Comparison of ENCODE assay signal across 12 cellular contexts in the genomic region with DNA sequence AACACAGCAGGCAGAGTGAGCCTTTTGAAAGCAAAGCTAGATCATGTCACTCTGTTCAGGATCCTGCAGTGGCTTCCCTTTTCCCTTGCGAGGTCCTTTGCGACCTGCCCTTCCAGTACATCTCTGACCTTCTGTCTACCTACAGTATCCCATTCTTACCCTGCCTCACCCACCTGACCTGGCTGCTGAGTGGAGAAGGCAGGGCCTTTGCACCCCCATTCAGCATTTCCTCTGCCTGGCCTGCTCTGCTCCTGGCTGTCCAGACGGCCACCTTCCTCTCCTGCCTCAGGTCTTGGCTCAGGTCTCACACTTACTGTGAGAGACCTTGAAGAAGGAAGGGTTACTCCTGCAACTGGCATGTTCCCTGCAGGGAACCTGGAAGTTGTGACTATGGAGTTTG.
DNase-seq lines count a peak whose midpoint lies in the region; ATAC-seq and TF ChIP-seq lines count a peak whose summit lies in the region.
"Had no signal": no experiment of that assay in that cellular context is flagged by ENCODE, and none has a peak within 500 bp of the region (broad histone marks: within the 10 kb centered on the region; RNA-seq: fewer than 3 reads in every experiment).

No MANE protein-coding gene starts in this region.

- H3K4me3 ChIP-seq in right atrium auricular region (no peak overlapping the region), vagina (no peak overlapping the region), smooth muscle cell (no peak overlapping the region), body of pancreas (no peak overlapping the region)

- H3K27me3 ChIP-seq in right atrium auricular region: no peaks in the 10 kb centered on the region
- H3K27me3 ChIP-seq in vagina: no peaks in the 10 kb centered on the region
- H3K27me3 ChIP-seq in smooth muscle cell (ENCODE audit: low read depth): no peaks in the 10 kb centered on the region
- no peaks in the 10 kb centered on the region for H3K27me3 ChIP-seq in body of pancreas

- WGBS in smooth muscle cell (ENCODE audit: low lambda C conversion rate): 94% methylated on average over 3 of the region's 3 CpGs
- 69 to 76% methylated on average over 3 of the region's 3 CpGs for WGBS in body of pancreas, 2 donors

- peak overlapping the region; percentile 73 to 91 for H3K27ac Mint-ChIP-seq in natural killer cell
- H3K27ac Mint-ChIP-seq in natural killer cell treated with Interleukin-12 subunit alpha and Interleukin-12 subunit beta and Interleukin-15 and Interleukin-18, amount 100 ng/mL, for 72 hours: peak overlapping the region in 1 of 2 donors; percentile 74
- peak overlapping the region; percentile 57 for H3K27ac Mint-ChIP-seq in progenitor cell of endocrine pancreas
- H3K27ac Mint-ChIP-seq: activated CD4-positive, alpha-beta T cell treated with anti-CD3 and anti-CD28 coated beads for 36 hours had no signal

- H4K20me1 ChIP-seq in smooth muscle cell (ENCODE audit: low read depth): no peaks in the 10 kb centered on the region

- H3K9ac ChIP-seq in smooth muscle cell (ENCODE audit: low read depth): no peak overlapping the region

- peak overlapping the region; percentile 78 to 92 for H3K27ac ChIP-seq in right atrium auricular region
- H3K27ac ChIP-seq in vagina: peak overlapping the region; percentile 92
- H3K27ac ChIP-seq in smooth muscle cell (ENCODE audit: low read depth): no peak overlapping the region
- no peak overlapping the region for H3K27ac ChIP-seq in body of pancreas

- H3K9me3 Mint-ChIP-seq in natural killer cell (no peaks in the 10 kb centered on the region), progenitor cell of endocrine pancreas (ENCODE audit: low read depth) (no peaks in the 10 kb centered on the region)
- peaks cover under 1% of the 10 kb centered on the region for H3K9me3 Mint-ChIP-seq in natural killer cell treated with Interleukin-12 subunit alpha and Interleukin-12 subunit beta and Interleukin-15 and Interleukin-18, amount 100 ng/mL, for 72 hours

- DNase-seq in natural killer cell (no peak), right atrium auricular region (ENCODE audit: low spot score) (no peak), progenitor cell of endocrine pancreas (ENCODE audit: low spot score, unreplicated experiment) (no peak), vagina (ENCODE audit: extremely low spot score in 2 of 2) (no peak), GDM1 (lab: John Stamatoyannopoulos, UW) (no peak), smooth muscle cell (lab: John Stamatoyannopoulos, UW; ENCODE audit: unreplicated experiment) (no peak), body of pancreas (no peak)
- no peak for DNase-seq in natural killer cell treated with Interleukin-12 subunit alpha and Interleukin-12 subunit beta and Interleukin-15 and Interleukin-18, amount 100 ng/mL, for 72 hours (ENCODE audit: low spot score)
- DNase-seq: activated CD4-positive, alpha-beta T cell treated with anti-CD3 and anti-CD28 coated beads for 36 hours; activated T-cell treated with anti-CD3 and anti-CD28 coated beads, Interleukin-2, amount 50 U/mL, for 48 hours; stimulated activated CD8-positive, alpha-beta memory T cell treated with anti-CD3 and anti-CD28 coated beads, Interleukin-4, amount 100 ng/mL, for 48 hours; T-helper 9 cell had no signal

- intact Hi-C loops in natural killer cell (cut with micrococcal nuclease) (no loop called here), vagina (cut with DNase I) (no loop called here), body of pancreas (cut with DNase I) (no loop called here)

- H3K36me3 ChIP-seq in right atrium auricular region (no peaks in the 10 kb centered on the region), vagina (no peaks in the 10 kb centered on the region), smooth muscle cell (ENCODE audit: low read depth) (no peaks in the 10 kb centered on the region), body of pancreas (replicated peaks in 1 of 2; ENCODE audit: insufficient read depth in 1 of 2, low read depth in 2 of 2) (no peaks in the 10 kb centered on the region)

- H3K36me3 Mint-ChIP-seq in natural killer cell (no peaks in the 10 kb centered on the region), progenitor cell of endocrine pancreas (ENCODE audit: insufficient read depth) (no peaks in the 10 kb centered on the region)
- no peaks in the 10 kb centered on the region for H3K36me3 Mint-ChIP-seq in natural killer cell treated with Interleukin-12 subunit alpha and Interleukin-12 subunit beta and Interleukin-15 and Interleukin-18, amount 100 ng/mL, for 72 hours

- H3K27me3 Mint-ChIP-seq in natural killer cell (ENCODE audit: low read depth in 2 of 2) (no peaks in the 10 kb centered on the region), progenitor cell of endocrine pancreas (no peaks in the 10 kb centered on the region)
- H3K27me3 Mint-ChIP-seq in natural killer cell treated with Interleukin-12 subunit alpha and Interleukin-12 subunit beta and Interleukin-15 and Interleukin-18, amount 100 ng/mL, for 72 hours: no peaks in the 10 kb centered on the region
- H3K27me3 Mint-ChIP-seq: activated CD4-positive, alpha-beta T cell treated with anti-CD3 and anti-CD28 coated beads for 36 hours had no signal

- peaks cover 4% of the 10 kb centered on the region for H3F3A ChIP-seq in smooth muscle cell (ENCODE audit: low read depth)

- H3K4me1 ChIP-seq in right atrium auricular region: peaks cover 0 to 57% of the 10 kb centered on the region in 2 donors
- H3K4me1 ChIP-seq in vagina: peaks cover 29% of the 10 kb centered on the region
- H3K4me1 ChIP-seq in smooth muscle cell (ENCODE audit: low read depth): no peaks in the 10 kb centered on the region
- H3K4me1 ChIP-seq in body of pancreas: no peaks in the 10 kb centered on the region

- no peaks in the 10 kb centered on the region for H3K79me2 ChIP-seq in smooth muscle cell (ENCODE audit: low read depth)

- no peak for TF ChIP-seq CTCF in natural killer cell (IDR thresholded peaks at IDR 0.05)
- no peak for TF ChIP-seq CTCF in right atrium auricular region (IDR thresholded peaks at IDR 0.05)
- TF ChIP-seq CTCF in progenitor cell of endocrine pancreas (IDR thresholded peaks at IDR 0.05; ENCODE audit: unreplicated experiment): no peak
- no peak for TF ChIP-seq CTCF in vagina (IDR thresholded peaks at IDR 0.05)
- no peak for TF ChIP-seq CTCF in smooth muscle cell (IDR thresholded peaks at IDR 0.05; ENCODE audit: borderline replicate concordance, insufficient read depth, poor library complexity, severe bottlenecking)
- no peak for TF ChIP-seq CTCF in body of pancreas (IDR thresholded peaks at IDR 0.05)

- H3K4me1 Mint-ChIP-seq in natural killer cell: peaks cover 97 to 99% of the 10 kb centered on the region in 2 donors
- peaks cover 57 to 72% of the 10 kb centered on the region in 2 donors for H3K4me1 Mint-ChIP-seq in natural killer cell treated with Interleukin-12 subunit alpha and Interleukin-12 subunit beta and Interleukin-15 and Interleukin-18, amount 100 ng/mL, for 72 hours (ENCODE audit: low read depth in 2 of 2)
- H3K4me1 Mint-ChIP-seq in progenitor cell of endocrine pancreas (ENCODE audit: low read depth): peaks cover 26% of the 10 kb centered on the region

- TF ChIP-seq POLR2A in vagina (IDR thresholded peaks at IDR 0.05) (no peak), body of pancreas (IDR thresholded peaks at IDR 0.05) (no peak)

- no peaks in the 10 kb centered on the region for H3K9me3 ChIP-seq in right atrium auricular region
- no peaks in the 10 kb centered on the region for H3K9me3 ChIP-seq in vagina
- no peaks in the 10 kb centered on the region for H3K9me3 ChIP-seq in smooth muscle cell (replicated peaks; ENCODE audit: low read depth)
- no peaks in the 10 kb centered on the region for H3K9me3 ChIP-seq in body of pancreas

- H2AFZ ChIP-seq in smooth muscle cell (ENCODE audit: low read depth): no peak overlapping the region

- ATAC-seq in natural killer cell (no peak), body of pancreas (no peak)
- ATAC-seq in natural killer cell treated with Interleukin-12 subunit alpha and Interleukin-12 subunit beta and Interleukin-15 and Interleukin-18, amount 100 ng/mL, for 72 hours: no peak
- ATAC-seq: activated CD4-positive, alpha-beta T cell treated with anti-CD3 and anti-CD28 coated beads for 36 hours had no signal

- no peak overlapping the region for H3K4me2 ChIP-seq in smooth muscle cell

- H3K4me3 Mint-ChIP-seq in natural killer cell (peak overlapping the region; percentile 18), progenitor cell of endocrine pancreas (ENCODE audit: low read depth) (no peak overlapping the region)
- H3K4me3 Mint-ChIP-seq in natural killer cell treated with Interleukin-12 subunit alpha and Interleukin-12 subunit beta and Interleukin-15 and Interleukin-18, amount 100 ng/mL, for 72 hours: no peak overlapping the region
- H3K4me3 Mint-ChIP-seq: activated CD4-positive, alpha-beta T cell treated with anti-CD3 and anti-CD28 coated beads for 36 hours had no signal

Comparison
In these comparisons a context has a peak if more than half of its experiments do, and no peak if none do; other contexts are left out.
1. H3K27ac ChIP-seq: peak in right atrium auricular region (2 of 2) and vagina (single experiment); none in smooth muscle cell (single experiment) and body of pancreas (0 of 4).